Comparison of ENCODE assay signal across 1 cellular context in genomic region chr15:40957041-40957555, GRCh38.
TF ChIP-seq lines count a peak whose summit lies in the region.

No MANE protein-coding gene starts in this region.

TF ChIP-seq in K562, 482 proteins besides CTCF, POLR2A, EP300 and RAD21:
- TF ChIP-seq ZNF436 (CRISPR knock-in tag; IDR thresholded peaks at IDR 0.05) (no peak), ZNF146 (CRISPR knock-in tag; IDR thresholded peaks at IDR 0.05; ENCODE audit: unreplicated experiment) (no peak), KDM2B (CRISPR knock-in tag; IDR thresholded peaks at IDR 0.05) (no peak), BRCA1 (IDR thresholded peaks at IDR 0.05) (no peak), BRCA1 (CRISPR knock-in tag; IDR thresholded peaks at IDR 0.05) (no peak), ZNF121 (CRISPR knock-in tag; conservative IDR thresholded peaks at IDR 0.05) (peak; percentile 85)
